ENCODE assay signal across 18 cellular contexts in the genomic region with DNA sequence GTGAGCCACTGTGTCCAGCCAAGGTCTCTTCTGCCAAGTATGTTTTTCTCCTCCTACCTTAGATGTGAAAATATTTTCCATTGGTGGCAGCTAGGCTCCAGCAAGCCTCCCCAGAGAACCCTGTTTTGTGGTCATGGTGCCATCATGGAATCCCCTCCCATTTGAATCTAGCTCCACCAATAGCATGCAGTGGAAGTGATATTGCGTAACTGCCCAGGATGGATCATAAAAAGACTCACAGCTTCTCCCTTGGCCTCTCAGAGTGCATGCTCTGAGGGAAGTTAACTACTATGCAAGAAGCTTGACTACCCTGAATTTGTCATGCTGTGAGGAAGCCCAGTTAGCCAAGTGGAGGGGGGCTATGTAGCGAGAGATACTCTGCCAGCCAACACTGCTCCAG. TPM values are rescaled to one million over a fixed set of nuclear protein-coding genes. Genes with fewer than 3 reads are reported as not detected.
A peak's percentile ranks its signal among the peaks of the same experiment; 100 is the strongest.
DNase-seq lines count a peak whose midpoint lies in the region; ATAC-seq and TF ChIP-seq lines count a peak whose summit lies in the region.
"Had no signal": no experiment of that assay in that cellular context is flagged by ENCODE, and none has a peak within 500 bp of the region (broad histone marks: within the 10 kb centered on the region; RNA-seq: fewer than 3 reads in every experiment).

No MANE protein-coding gene starts in this region.

- no peak overlapping the region for H3K9ac ChIP-seq in H9 (ENCODE audit: extremely low read depth, insufficient read length, low read length)
- H3K9ac ChIP-seq: KMS-11 had no signal

- H3K9me3 ChIP-seq in H9 (ENCODE audit: control insufficient read depth, low read depth, low read length) = no peaks in the 10 kb centered on the region

- H2AFZ ChIP-seq in H9 (ENCODE audit: low read length) = no peak overlapping the region

- H2BK15ac ChIP-seq in H9 (ENCODE audit: low read depth, low read length) = no peak overlapping the region

- no peak overlapping the region for H2BK5ac ChIP-seq in H9 (ENCODE audit: insufficient read length, low read length)

- H3K4me1 ChIP-seq in H9 (ENCODE audit: insufficient read depth, low read length) = no peaks in the 10 kb centered on the region

- H4K8ac ChIP-seq in H9 (replicated peaks; ENCODE audit: insufficient read length, low read depth, low read length) = no peak overlapping the region

- H3K4me3 Mint-ChIP-seq in natural killer cell (peak overlapping the region; percentile 11), memory B cell (no peak overlapping the region), H9 (no peak overlapping the region)
- H3K4me3 Mint-ChIP-seq in natural killer cell treated with Interleukin-12 subunit alpha and Interleukin-12 subunit beta and Interleukin-15 and Interleukin-18, amount 100 ng/mL, for 72 hours = no peak overlapping the region

- no peaks in the 10 kb centered on the region for H4K20me1 ChIP-seq in H9 (ENCODE audit: control insufficient read depth, insufficient read depth, insufficient read length)

- no peak overlapping the region for H3K14ac ChIP-seq in H9 (ENCODE audit: insufficient read depth, low read length)

- H3K4me2 ChIP-seq in H9 (ENCODE audit: insufficient read depth, insufficient read length, low read length) = no peak overlapping the region
- H3K4me2 ChIP-seq: KMS-11 had no signal

- H3K4ac ChIP-seq in H9 (ENCODE audit: low read depth, low read length) = no peak overlapping the region

- TF ChIP-seq CTCF in natural killer cell (IDR thresholded peaks at IDR 0.05) = no peak
- no peak for TF ChIP-seq CTCF in H9 (conservative IDR thresholded peaks at IDR 0.05)

- DNase-seq in natural killer cell = no peak
- DNase-seq in natural killer cell treated with Interleukin-12 subunit alpha and Interleukin-12 subunit beta and Interleukin-15 and Interleukin-18, amount 100 ng/mL, for 72 hours (ENCODE audit: low spot score) = no peak
- DNase-seq in Jurkat, Clone E6-1 (ENCODE audit: low read depth, low spot score) = peak; percentile 69
- DNase-seq in NCI-H446 treated with DMSO at 0.1 percent for 48 hours (lab: John Stamatoyannopoulos, UW) = peak; percentile 37
- DNase-seq in memory B cell (ENCODE audit: low spot score in 2 of 2) = no peak
- no peak for DNase-seq in H9
- DNase-seq: DMS 273 treated with DMSO at 0.1 percent for 48 hours, MM.1S, NCI-H1436 treated with DMSO at 0.1 percent for 48 hours, NCI-H226, NCI-H69 had no signal

- H4K5ac ChIP-seq in H9 (ENCODE audit: insufficient read length, low read depth, low read length) = no peak overlapping the region

- no peaks in the 10 kb centered on the region for H3K79me1 ChIP-seq in H9 (ENCODE audit: insufficient read depth, low read depth, low read length, poor library complexity, severe bottlenecking)

- H3K56ac ChIP-seq in H9 (ENCODE audit: insufficient read length, low read depth, low read length) = no peak overlapping the region

- H3K4me3 ChIP-seq in Jurkat, Clone E6-1 (ENCODE audit: low read length) = no peak overlapping the region
- H3K4me3 ChIP-seq: GM12878 had no signal

- no peak overlapping the region for H2BK20ac ChIP-seq in H9 (ENCODE audit: low read depth, low read length, poor library complexity, severe bottlenecking)

- H3K27me3 ChIP-seq in H9 (ENCODE audit: insufficient read depth, low read length) = no peaks in the 10 kb centered on the region

- H3K36me3 Mint-ChIP-seq in natural killer cell = no peaks in the 10 kb centered on the region
- no peaks in the 10 kb centered on the region for H3K36me3 Mint-ChIP-seq in natural killer cell treated with Interleukin-12 subunit alpha and Interleukin-12 subunit beta and Interleukin-15 and Interleukin-18, amount 100 ng/mL, for 72 hours
- no peaks in the 10 kb centered on the region for H3K36me3 Mint-ChIP-seq in memory B cell
- H3K36me3 Mint-ChIP-seq in H9 (ENCODE audit: insufficient read depth in 1 of 3, low read depth in 3 of 3) = no peaks in the 10 kb centered on the region

- H3K79me2 ChIP-seq in H9 (ENCODE audit: insufficient read depth, low read length) = no peaks in the 10 kb centered on the region

- H3K23me2 ChIP-seq in H9 (ENCODE audit: insufficient read length, low read depth, low read length, poor library complexity, severe bottlenecking) = no peaks in the 10 kb centered on the region

- no peak overlapping the region for H3K18ac ChIP-seq in H9 (ENCODE audit: insufficient read length, low read depth, low read length)

- whole genome bisulfite sequencing in H9 (ENCODE audit: extremely low coverage, insufficient read length, low lambda C conversion rate) = no CpG with 5 or more reads among the region's 2 CpGs

- H2BK12ac ChIP-seq in H9 (ENCODE audit: insufficient read length, low read depth, low read length) = no peak overlapping the region

- intact Hi-C loops in natural killer cell (cut with micrococcal nuclease) = no loop called here

- H3K27ac ChIP-seq in H9 (ENCODE audit: insufficient read length, low read depth, low read length) = no peak overlapping the region
- H3K27ac ChIP-seq: KMS-11 had no signal

- H3K4me1 Mint-ChIP-seq in natural killer cell = peaks cover 37 to 50% of the 10 kb centered on the region in 2 donors
- H3K4me1 Mint-ChIP-seq in natural killer cell treated with Interleukin-12 subunit alpha and Interleukin-12 subunit beta and Interleukin-15 and Interleukin-18, amount 100 ng/mL, for 72 hours (ENCODE audit: low read depth in 2 of 2) = peaks cover 49 to 67% of the 10 kb centered on the region in 2 donors
- peaks cover 51% of the 10 kb centered on the region for H3K4me1 Mint-ChIP-seq in memory B cell
- H3K4me1 Mint-ChIP-seq in H9 = peaks cover 9 to 15% of the 10 kb centered on the region in 2 experiments

- H3K23ac ChIP-seq in H9 (ENCODE audit: insufficient read length, low read depth, low read length) = no peak overlapping the region

- no peak overlapping the region for H2AK5ac ChIP-seq in H9 (ENCODE audit: insufficient read length, low read length)

- H2BK120ac ChIP-seq in H9 (ENCODE audit: low read depth, low read length, poor library complexity, severe bottlenecking) = no peak overlapping the region

- H3K9me3 Mint-ChIP-seq in natural killer cell (no peaks in the 10 kb centered on the region), memory B cell (no peaks in the 10 kb centered on the region), H9 (no peaks in the 10 kb centered on the region)
- no peaks in the 10 kb centered on the region for H3K9me3 Mint-ChIP-seq in natural killer cell treated with Interleukin-12 subunit alpha and Interleukin-12 subunit beta and Interleukin-15 and Interleukin-18, amount 100 ng/mL, for 72 hours

- no peak overlapping the region for H3T11ph ChIP-seq in H9 (ENCODE audit: low read length)

- H3K27me3 Mint-ChIP-seq in natural killer cell (ENCODE audit: low read depth in 2 of 2) (no peaks in the 10 kb centered on the region), memory B cell (no peaks in the 10 kb centered on the region), H9 (ENCODE audit: low read depth) (peaks cover 13% of the 10 kb centered on the region)
- H3K27me3 Mint-ChIP-seq in natural killer cell treated with Interleukin-12 subunit alpha and Interleukin-12 subunit beta and Interleukin-15 and Interleukin-18, amount 100 ng/mL, for 72 hours = peaks cover 0 to 14% of the 10 kb centered on the region in 2 donors

- H4K91ac ChIP-seq in H9 (ENCODE audit: insufficient read length, low read depth, low read length) = no peak overlapping the region

- ATAC-seq in natural killer cell (no peak), memory B cell (ENCODE audit: low read depth) (no peak), HG02870 (IDR thresholded peaks at IDR 0.05; ENCODE audit: unreplicated experiment) (no peak)
- ATAC-seq in natural killer cell treated with Interleukin-12 subunit alpha and Interleukin-12 subunit beta and Interleukin-15 and Interleukin-18, amount 100 ng/mL, for 72 hours = no peak
- ATAC-seq: GM12878, HCT116, Panc1, Right ventricle myocardium inferior, SK-N-SH treated with all-trans-retinoic acid at 6 μM for 48 hours had no signal

- H3K27ac Mint-ChIP-seq in natural killer cell (no peak overlapping the region), memory B cell (peak overlapping the region; percentile 6), H9 (no peak overlapping the region)
- H3K27ac Mint-ChIP-seq in natural killer cell treated with Interleukin-12 subunit alpha and Interleukin-12 subunit beta and Interleukin-15 and Interleukin-18, amount 100 ng/mL, for 72 hours = peak overlapping the region in 1 of 2 donors; percentile 0

RNA-seq across cellular contexts. Expression of gene CRYGS, which starts 27.5 kb away (rescaled TPM):
- total RNA-seq in natural killer cell (1 to 10 TPM; 2.1 to 3.4 (median 2.5) TPM), H9 (2021) (0.83 and 1.0 TPM in 2 replicates)
- 1 to 10 TPM; 4.5 to 5.7 TPM for total RNA-seq in natural killer cell treated with Interleukin-12 subunit alpha and Interleukin-12 subunit beta and Interleukin-15 and Interleukin-18, amount 100 ng/mL, for 72 hours
- polyA plus RNA-seq in Jurkat, Clone E6-1 (2012; ENCODE audit: insufficient read depth, insufficient read length) = 5.3 TPM

RNA-seq across cellular contexts. Expression of gene TBCCD1, which starts 50.5 kb away (rescaled TPM):
- total RNA-seq in natural killer cell (10 to 100 TPM; 16.8 to 23.0 (median 20.3) TPM), H9 (2021) (7.4 and 8.6 TPM in 2 replicates)
- 10 to 100 TPM; 16.3 to 21.8 TPM for total RNA-seq in natural killer cell treated with Interleukin-12 subunit alpha and Interleukin-12 subunit beta and Interleukin-15 and Interleukin-18, amount 100 ng/mL, for 72 hours
- 25.2 TPM for polyA plus RNA-seq in Jurkat, Clone E6-1 (2012; ENCODE audit: insufficient read depth, insufficient read length)

RNA-seq across cellular contexts. Expression of gene DNAJB11, which starts 53.9 kb away (rescaled TPM):
- total RNA-seq in natural killer cell = 100 to 1,000 TPM in 2 of 3 donors, 10 to 100 TPM in 1; 85.9 to 112 (median 111) TPM
- 10 to 100 TPM; 84.2 to 99.6 TPM for total RNA-seq in natural killer cell treated with Interleukin-12 subunit alpha and Interleukin-12 subunit beta and Interleukin-15 and Interleukin-18, amount 100 ng/mL, for 72 hours
- polyA plus RNA-seq in Jurkat, Clone E6-1 (2012; ENCODE audit: insufficient read depth, insufficient read length) = 57.3 TPM
- 57.4 and 61.2 TPM in 2 replicates for total RNA-seq in H9 (2021)

Comparison
In these comparisons a context has a peak if more than half of its experiments do, and no peak if none do; other contexts are left out.
1. DNase-seq: peak in Jurkat, Clone E6-1 (single experiment) and NCI-H446 treated with DMSO at 0.1 percent for 48 hours (single experiment); none in natural killer cell (single experiment), natural killer cell treated with Interleukin-12 subunit alpha and Interleukin-12 subunit beta and Interleukin-15 and Interleukin-18, amount 100 ng/mL, for 72 hours (single experiment), memory B cell (0 of 2) and H9 (single experiment).